ENCODE assay signal across 34 cellular contexts in the genomic region with DNA sequence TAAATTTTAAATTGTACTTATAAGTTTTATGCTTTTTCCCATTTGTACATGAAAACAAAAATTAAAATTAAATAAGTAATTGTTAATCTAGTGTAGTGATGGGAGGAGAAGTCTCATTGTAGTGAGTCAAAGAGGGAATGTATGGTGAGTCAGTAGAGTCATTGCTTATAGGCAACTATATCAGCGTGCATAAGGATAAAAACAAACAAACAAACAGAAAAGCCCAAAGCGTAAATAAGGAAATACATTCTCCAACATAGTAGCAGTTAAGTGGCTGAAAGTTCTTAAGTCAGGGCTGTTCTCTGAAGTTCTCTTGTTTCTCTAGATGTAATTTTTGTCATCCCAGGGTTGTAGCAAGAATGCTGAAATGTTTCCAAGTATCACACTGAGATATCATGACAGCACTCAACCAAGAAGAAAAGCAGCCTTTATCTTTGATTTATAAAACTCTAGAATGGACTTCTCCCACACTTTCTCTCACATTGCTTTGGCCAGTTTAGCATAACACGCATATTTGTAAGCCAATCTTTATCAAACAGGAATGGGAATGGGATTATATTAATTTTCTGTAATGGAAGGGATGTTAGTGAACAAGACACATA.
"Had no signal": no experiment of that assay in that cellular context is flagged by ENCODE, and none has a peak within 500 bp of the region (broad histone marks: within the 10 kb centered on the region; RNA-seq: fewer than 3 reads in every experiment).

No MANE protein-coding gene starts in this region.

- H3K9me3 Mint-ChIP-seq: activated T-helper 1 cell treated with anti-CD3 and anti-CD28 coated beads, Interleukin-12 subunit alpha, Interleukin-12 subunit beta, Interleukin-2, Interleukin-4 antibody, amounts not matched to agents 30 ng/mL and 10 ng/mL and 1 ng/mL, durations not matched to agents 14 hours and 24 hours and 36 hours had no signal

- H3K4me1 Mint-ChIP-seq: activated naive CD8-positive, alpha-beta T cell treated with anti-CD3 and anti-CD28 coated beads for 36 hours; nephron progenitor cell; stimulated activated naive B cell treated with anti-CD40 and anti-IgM and Interleukin-4, amounts not matched to agents 10 μg/mL and 1 μg/mL and 100 μg/mL, for 72 hours had no signal

- H3K27me3 Mint-ChIP-seq: activated naive CD8-positive, alpha-beta T cell treated with anti-CD3 and anti-CD28 coated beads for 36 hours; stimulated activated naive B cell treated with anti-CD40 and anti-IgM and Interleukin-4, amounts not matched to agents 10 μg/mL and 1 μg/mL and 100 μg/mL, for 72 hours had no signal

- H3K27me3 ChIP-seq: neutrophil, pancreas, sigmoid colon, stomach, thyroid gland, upper lobe of left lung, vagina had no signal

- FAIRE-seq: endothelial cell of umbilical vein, pancreas, small intestine, TTC549 had no signal

- H3K36me3 ChIP-seq: neutrophil, pancreas, sigmoid colon, stomach, thyroid gland, upper lobe of left lung, vagina had no signal

- H3K4me3 ChIP-seq: pancreas, psoas muscle, sigmoid colon, stomach, thyroid gland, upper lobe of left lung, vagina had no signal

- DNase-seq: activated CD4-positive, alpha-beta T cell treated with anti-CD3 and anti-CD28 coated beads for 48 hours; activated CD4-positive, alpha-beta T cell treated with anti-CD3 and anti-CD28 coated beads, Interleukin-2, amount 50 U/mL, for 48 hours; activated CD8-positive, alpha-beta memory T cell treated with anti-CD3 and anti-CD28 coated beads for 24 hours; activated effector memory CD4-positive, alpha-beta T cell treated with anti-CD3 and anti-CD28 coated beads, Interleukin-2, amount 50 U/mL, for 16 hours; activated naive CD4-positive, alpha-beta T cell treated with anti-CD3 and anti-CD28 coated beads for 36 hours; activated naive CD8-positive, alpha-beta T cell treated with anti-CD3 and anti-CD28 coated beads for 36 hours; amniotic stem cell; cortex of kidney; foreskin melanocyte; glutamatergic neuron; islet precursor cell; left cardiac atrium; left ventricle myocardium superior; mammary epithelial cell; nephron progenitor cell; pancreas; psoas muscle; sigmoid colon; small intestine; stimulated activated CD4-positive, alpha-beta T cell treated with anti-CD3 and anti-CD28 coated beads, Interleukin-2, amount 100 ng/mL, for 24 hours; stimulated activated naive B cell treated with anti-CD40 and anti-IgM and Interleukin-4, amounts not matched to agents 10 μg/mL and 1 μg/mL and 100 μg/mL, for 72 hours; stomach; T-helper 9 cell; thyroid gland; upper lobe of left lung had no signal

- H3K36me3 Mint-ChIP-seq: activated naive CD8-positive, alpha-beta T cell treated with anti-CD3 and anti-CD28 coated beads for 36 hours; stimulated activated naive B cell treated with anti-CD40 and anti-IgM and Interleukin-4, amounts not matched to agents 10 μg/mL and 1 μg/mL and 100 μg/mL, for 72 hours had no signal

- H3K9me3 ChIP-seq: neutrophil, pancreas, psoas muscle, sigmoid colon, stomach, thyroid gland, upper lobe of left lung, vagina had no signal

- H3K27ac ChIP-seq: neutrophil, pancreas, psoas muscle, sigmoid colon, stomach, thyroid gland, upper lobe of left lung, vagina, VCaP had no signal

- H3K4me3 Mint-ChIP-seq: activated naive CD4-positive, alpha-beta T cell treated with anti-CD3 and anti-CD28 coated beads for 36 hours; activated naive CD8-positive, alpha-beta T cell treated with anti-CD3 and anti-CD28 coated beads for 36 hours; activated T-helper 1 cell treated with anti-CD3 and anti-CD28 coated beads, Interleukin-12 subunit alpha, Interleukin-12 subunit beta, Interleukin-2, Interleukin-4 antibody, amounts not matched to agents 30 ng/mL and 10 ng/mL and 1 ng/mL, durations not matched to agents 14 hours and 24 hours and 36 hours; nephron progenitor cell; stimulated activated naive B cell treated with anti-CD40 and anti-IgM and Interleukin-4, amounts not matched to agents 10 μg/mL and 1 μg/mL and 100 μg/mL, for 72 hours; T-helper 1 cell treated with Interleukin-12 subunit alpha and Interleukin-12 subunit beta and Interleukin-4 antibody, amounts not matched to agents 30 μg/mL and 1 μg/mL, for 36 hours had no signal

- H3K27ac Mint-ChIP-seq: activated naive CD4-positive, alpha-beta T cell treated with anti-CD3 and anti-CD28 coated beads for 36 hours; activated naive CD8-positive, alpha-beta T cell treated with anti-CD3 and anti-CD28 coated beads for 36 hours; activated T-helper 1 cell treated with anti-CD3 and anti-CD28 coated beads, Interleukin-12 subunit alpha, Interleukin-12 subunit beta, Interleukin-2, Interleukin-4 antibody, amounts not matched to agents 30 ng/mL and 10 ng/mL and 1 ng/mL, durations not matched to agents 14 hours and 24 hours and 36 hours; nephron progenitor cell; stimulated activated naive B cell treated with anti-CD40 and anti-IgM and Interleukin-4, amounts not matched to agents 10 μg/mL and 1 μg/mL and 100 μg/mL, for 72 hours; T-helper 1 cell treated with Interleukin-12 subunit alpha and Interleukin-12 subunit beta and Interleukin-4 antibody, amounts not matched to agents 30 μg/mL and 1 μg/mL, for 36 hours had no signal

- H3K4me1 ChIP-seq: pancreas, psoas muscle, sigmoid colon, stomach, thyroid gland, upper lobe of left lung, vagina had no signal

- ATAC-seq: activated CD4-positive, CD25-positive, alpha-beta regulatory T cell treated with anti-CD3 and anti-CD28 coated beads, Interleukin-2, amount 50 U/mL, for 24 hours; esophagus mucosa; left cardiac atrium; left ventricle myocardium superior; pancreas; psoas muscle; stimulated activated naive B cell treated with anti-CD40 and anti-IgM and Interleukin-4, amounts not matched to agents 10 μg/mL and 1 μg/mL and 100 μg/mL, for 72 hours had no signal
